Comparison of ENCODE assay signal across 10 cellular contexts in genomic region chr1:223700388-223700918, GRCh38. TPM values are rescaled to one million over a fixed set of nuclear protein-coding genes. Genes with fewer than 3 reads are reported as not detected.
A peak's percentile ranks its signal among the peaks of the same experiment; 100 is the strongest.
DNase-seq lines count a peak whose midpoint lies in the region; ATAC-seq, FAIRE-seq and TF ChIP-seq lines count a peak whose summit lies in the region.
"Had no signal": no experiment of that assay in that cellular context is flagged by ENCODE, and none has a peak within 500 bp of the region (broad histone marks: within the 10 kb centered on the region; RNA-seq: fewer than 3 reads in every experiment).

No MANE protein-coding gene starts in this region.

- peaks cover 10% of the 10 kb centered on the region for H3K4me1 Mint-ChIP-seq in activated naive CD4-positive, alpha-beta T cell treated with anti-CD3 and anti-CD28 coated beads, Interleukin-2, amount 10 ng/mL, durations not matched to agents 7 days and 5 days
- H3K4me1 Mint-ChIP-seq in astrocyte (ENCODE audit: low read depth, unreplicated experiment): peaks cover 57% of the 10 kb centered on the region
- H3K4me1 Mint-ChIP-seq in stimulated activated naive B cell treated with anti-CD40 and anti-IgM and Interleukin-4, amounts not matched to agents 10 μg/mL and 1 μg/mL and 100 μg/mL, for 72 hours: peaks cover 17 to 30% of the 10 kb centered on the region in 2 donors

- H3K27ac ChIP-seq in astrocyte (ENCODE audit: low read depth, low read length) (peak overlapping the region; percentile 98), mesenchymal stem cell (ENCODE audit: low read length, poor library complexity, severe bottlenecking) (peak overlapping the region; percentile 100), upper lobe of right lung (peak overlapping the region; percentile 82)

- no peaks in the 10 kb centered on the region for H3K9me3 Mint-ChIP-seq in activated naive CD4-positive, alpha-beta T cell treated with anti-CD3 and anti-CD28 coated beads, Interleukin-2, amount 10 ng/mL, durations not matched to agents 7 days and 5 days
- H3K9me3 Mint-ChIP-seq in astrocyte (ENCODE audit: unreplicated experiment): no peaks in the 10 kb centered on the region
- H3K9me3 Mint-ChIP-seq in stimulated activated naive B cell treated with anti-CD40 and anti-IgM and Interleukin-4, amounts not matched to agents 10 μg/mL and 1 μg/mL and 100 μg/mL, for 72 hours: no peaks in the 10 kb centered on the region

- peak overlapping the region; percentile 99 for H2BK5ac ChIP-seq in mesenchymal stem cell (ENCODE audit: low read depth, low read length, poor library complexity, severe bottlenecking)

- peak overlapping the region; percentile 99 for H2BK120ac ChIP-seq in mesenchymal stem cell (ENCODE audit: low read depth, low read length)

- H3K27ac Mint-ChIP-seq in activated naive CD4-positive, alpha-beta T cell treated with anti-CD3 and anti-CD28 coated beads, Interleukin-2, amount 10 ng/mL, durations not matched to agents 7 days and 5 days: peak overlapping the region; percentile 19
- peak overlapping the region; percentile 100 for H3K27ac Mint-ChIP-seq in astrocyte (ENCODE audit: unreplicated experiment)
- H3K27ac Mint-ChIP-seq in stimulated activated naive B cell treated with anti-CD40 and anti-IgM and Interleukin-4, amounts not matched to agents 10 μg/mL and 1 μg/mL and 100 μg/mL, for 72 hours: no peak overlapping the region

- H4K91ac ChIP-seq in mesenchymal stem cell (ENCODE audit: low read length): peak overlapping the region; percentile 92

- no peak overlapping the region for H2AFZ ChIP-seq in astrocyte (ENCODE audit: low read depth, low read length)
- H2AFZ ChIP-seq in mesenchymal stem cell (ENCODE audit: low read depth, low read length): no peak overlapping the region

- H2BK12ac ChIP-seq in mesenchymal stem cell (ENCODE audit: low read length in 2 of 2): peak overlapping the region; percentile 94 to 96

- intact Hi-C loops in upper lobe of right lung (cut with DNase I): no loop called here

- peak overlapping the region; percentile 94 for H4K8ac ChIP-seq in mesenchymal stem cell (ENCODE audit: low read length)

- H3K9me3 ChIP-seq in astrocyte (ENCODE audit: insufficient read depth, low read depth, low read length): no peaks in the 10 kb centered on the region
- H3K9me3 ChIP-seq in mesenchymal stem cell (ENCODE audit: control insufficient read depth, low read length): no peaks in the 10 kb centered on the region
- no peaks in the 10 kb centered on the region for H3K9me3 ChIP-seq in upper lobe of right lung

- TF ChIP-seq CTCF in astrocyte (IDR thresholded peaks at IDR 0.05; ENCODE audit: insufficient read depth, low read depth, low read length): no peak
- no peak for TF ChIP-seq CTCF in upper lobe of right lung (IDR thresholded peaks at IDR 0.05)

- no peaks in the 10 kb centered on the region for H3K36me3 Mint-ChIP-seq in activated naive CD4-positive, alpha-beta T cell treated with anti-CD3 and anti-CD28 coated beads, Interleukin-2, amount 10 ng/mL, durations not matched to agents 7 days and 5 days
- no peaks in the 10 kb centered on the region for H3K36me3 Mint-ChIP-seq in astrocyte (ENCODE audit: low read depth, unreplicated experiment)
- no peaks in the 10 kb centered on the region for H3K36me3 Mint-ChIP-seq in stimulated activated naive B cell treated with anti-CD40 and anti-IgM and Interleukin-4, amounts not matched to agents 10 μg/mL and 1 μg/mL and 100 μg/mL, for 72 hours

- H4K20me1 ChIP-seq in astrocyte (ENCODE audit: insufficient read depth, low read length): no peaks in the 10 kb centered on the region

- H3K4me3 ChIP-seq in astrocyte (ENCODE audit: insufficient read depth, low read depth, low read length) (peak overlapping the region; percentile 40), mesenchymal stem cell (ENCODE audit: insufficient read depth in 1 of 2, low read depth in 1 of 2, low read length in 2 of 2) (peak overlapping the region in 1 of 2 experiments; percentile 64), upper lobe of right lung (no peak overlapping the region)

- peaks cover 2% of the 10 kb centered on the region for H3K79me1 ChIP-seq in mesenchymal stem cell (replicated peaks; ENCODE audit: low read length, poor library complexity, severe bottlenecking)

- no peak overlapping the region for H3K14ac ChIP-seq in mesenchymal stem cell (ENCODE audit: low read length in 2 of 2)

- ATAC-seq in upper lobe of right lung: no peak
- no peak for ATAC-seq in stimulated activated naive B cell treated with anti-CD40 and anti-IgM and Interleukin-4, amounts not matched to agents 10 μg/mL and 1 μg/mL and 100 μg/mL, for 72 hours (replicated peaks)

- H3K27me3 ChIP-seq in astrocyte (ENCODE audit: insufficient read depth, low read length) (no peaks in the 10 kb centered on the region), mesenchymal stem cell (ENCODE audit: control insufficient read depth in 1 of 2, insufficient read depth in 1 of 2, low read length in 2 of 2) (no peaks in the 10 kb centered on the region), upper lobe of right lung (no peaks in the 10 kb centered on the region)

- H3K4me1 ChIP-seq in astrocyte (ENCODE audit: insufficient read depth, low read length): peaks cover 53% of the 10 kb centered on the region
- H3K4me1 ChIP-seq in mesenchymal stem cell (ENCODE audit: control insufficient read depth, insufficient read depth, low read depth, low read length): peaks cover 31% of the 10 kb centered on the region
- peaks cover 10% of the 10 kb centered on the region for H3K4me1 ChIP-seq in upper lobe of right lung

- H3K36me3 ChIP-seq in astrocyte (ENCODE audit: insufficient read depth, low read length): no peaks in the 10 kb centered on the region
- no peaks in the 10 kb centered on the region for H3K36me3 ChIP-seq in mesenchymal stem cell (ENCODE audit: control insufficient read depth in 1 of 2, insufficient read depth in 2 of 2, low read depth in 1 of 2, low read length in 2 of 2)
- no peaks in the 10 kb centered on the region for H3K36me3 ChIP-seq in upper lobe of right lung

- H3K18ac ChIP-seq in mesenchymal stem cell (ENCODE audit: low read depth in 1 of 2, low read length in 2 of 2): peak overlapping the region; percentile 78 to 94

- H2BK15ac ChIP-seq in mesenchymal stem cell (ENCODE audit: low read depth, poor library complexity, severe bottlenecking): peak overlapping the region; percentile 82

- WGBS in mesenchymal stem cell: 50% methylated on average over 3 of the region's 5 CpGs

- H3K4me2 ChIP-seq in astrocyte (ENCODE audit: low read length) (peak overlapping the region; percentile 81), mesenchymal stem cell (ENCODE audit: low read length, poor library complexity, severe bottlenecking) (no peak overlapping the region)

- H3K23ac ChIP-seq in mesenchymal stem cell (ENCODE audit: low read length in 2 of 2): peak overlapping the region in 1 of 2 experiments; percentile 28

- no peak overlapping the region for H3K4me3 Mint-ChIP-seq in activated naive CD4-positive, alpha-beta T cell treated with anti-CD3 and anti-CD28 coated beads, Interleukin-2, amount 10 ng/mL, durations not matched to agents 7 days and 5 days
- peak overlapping the region; percentile 68 for H3K4me3 Mint-ChIP-seq in astrocyte (ENCODE audit: unreplicated experiment)
- H3K4me3 Mint-ChIP-seq in stimulated activated naive B cell treated with anti-CD40 and anti-IgM and Interleukin-4, amounts not matched to agents 10 μg/mL and 1 μg/mL and 100 μg/mL, for 72 hours: no peak overlapping the region

- DNase-seq in activated naive CD4-positive, alpha-beta T cell treated with anti-CD3 and anti-CD28 coated beads, Interleukin-2, amount 10 ng/mL, durations not matched to agents 7 days and 5 days: no peak
- DNase-seq in activated naive CD4-positive, alpha-beta T cell treated with anti-CD3 and anti-CD28 coated beads, Interleukin-2, amount 50 U/mL, for 16 hours: no peak
- DNase-seq in astrocyte (ENCODE audit: low read depth) (no peak), mesenchymal stem cell (peak; percentile 50), upper lobe of right lung (no peak), GM12892 (ENCODE audit: insufficient read length) (no peak), NCI-H1930 (lab: John Stamatoyannopoulos, UW) (no peak)
- DNase-seq in stimulated activated naive B cell treated with anti-CD40 and anti-IgM and Interleukin-4, amounts not matched to agents 10 μg/mL and 1 μg/mL and 100 μg/mL, for 72 hours: no peak
- DNase-seq: NCI-H146 had no signal

- no peak for TF ChIP-seq POLR2A in GM12892 (IDR thresholded peaks at IDR 0.05; ENCODE audit: low read depth, low read length)

- H2AK5ac ChIP-seq in mesenchymal stem cell (ENCODE audit: low read length, severe bottlenecking): peak overlapping the region; percentile 97

- H3K79me2 ChIP-seq in astrocyte (ENCODE audit: insufficient read depth, low read length): peaks cover 15% of the 10 kb centered on the region

- peaks cover 10% of the 10 kb centered on the region for H3K27me3 Mint-ChIP-seq in activated naive CD4-positive, alpha-beta T cell treated with anti-CD3 and anti-CD28 coated beads, Interleukin-2, amount 10 ng/mL, durations not matched to agents 7 days and 5 days
- H3K27me3 Mint-ChIP-seq in astrocyte (ENCODE audit: low read depth, unreplicated experiment): no peaks in the 10 kb centered on the region
- H3K27me3 Mint-ChIP-seq in stimulated activated naive B cell treated with anti-CD40 and anti-IgM and Interleukin-4, amounts not matched to agents 10 μg/mL and 1 μg/mL and 100 μg/mL, for 72 hours: peaks cover 19 to 25% of the 10 kb centered on the region in 2 donors

- FAIRE-seq in astrocyte (lab: Jason Lieb, UNC) (no peak), GM12892 (lab: Jason Lieb, UNC) (no peak)

- peak overlapping the region; percentile 73 to 91 for H3K4ac ChIP-seq in mesenchymal stem cell (ENCODE audit: low read depth in 1 of 2, low read length in 2 of 2)

- H3K9ac ChIP-seq in astrocyte (ENCODE audit: low read length) (peak overlapping the region; percentile 83), mesenchymal stem cell (ENCODE audit: low read length) (peak overlapping the region; percentile 89)

- CTCF ChIA-PET in activated naive CD4-positive, alpha-beta T cell treated with anti-CD3 and anti-CD28 coated beads, Interleukin-2, amount 10 ng/mL, durations not matched to agents 7 days and 5 days (lab: Charles Lee): interaction anchor here (0.6 to 3.9 kb wide), 6 partner anchors 12 to 725 kb away, joined by 3 to 62 read pairs (median 4); partner anchors contain the start of gene CAPN2

RNA-seq across cellular contexts. Expression of gene CAPN2, which starts 11.9 kb away (rescaled TPM):
- total RNA-seq in astrocyte (340 and 391 TPM in 2 replicates), upper lobe of right lung (306 TPM)
- polyA plus RNA-seq in mesenchymal stem cell (2013, experiment 1 of 2): 247 TPM
- 249 TPM for polyA plus RNA-seq in mesenchymal stem cell (2013, experiment 2 of 2)
- polyA plus RNA-seq in GM12892 (2012; ENCODE audit: missing spikeins): 43.2 TPM

RNA-seq across cellular contexts. Expression of gene CAPN8, which starts 35.0 kb away (rescaled TPM):
- not detected in 2 replicates for total RNA-seq in astrocyte
- not detected for polyA plus RNA-seq in mesenchymal stem cell (2013, experiment 1 of 2)
- polyA plus RNA-seq in mesenchymal stem cell (2013, experiment 2 of 2): 0.08 TPM
- 83.5 TPM for total RNA-seq in upper lobe of right lung
- polyA plus RNA-seq in GM12892 (2012; ENCODE audit: missing spikeins): 0.66 TPM
- polyA plus RNA-seq: BJ had no signal

Comparison
In these comparisons a context has a peak if more than half of its experiments do, and no peak if none do; other contexts are left out.
1. RNA of gene CAPN8, which starts 35.0 kb away (total RNA-seq): 83.5 TPM in upper lobe of right lung (single experiment); not detected in astrocyte; every median in the first group is over 10 times any median in the second.
2. Peak in every context shown above with its lines, with median percentiles within 50 percentile points of each other: H3K27ac ChIP-seq.